Comparison of ENCODE assay signal across 26 cellular contexts in genomic region chr7:123528265-123528664, GRCh38. TPM values are rescaled to one million over a fixed set of nuclear protein-coding genes. Genes with fewer than 3 reads are reported as not detected.
A peak's percentile ranks its signal among the peaks of the same experiment; 100 is the strongest.
DNase-seq lines count a peak whose midpoint lies in the region; ATAC-seq and TF ChIP-seq lines count a peak whose summit lies in the region.
"Had no signal": no experiment of that assay in that cellular context is flagged by ENCODE, and none has a peak within 500 bp of the region (broad histone marks: within the 10 kb centered on the region; RNA-seq: fewer than 3 reads in every experiment).

No MANE protein-coding gene starts in this region.

- no peak overlapping the region for H3K27ac ChIP-seq in HUES48 (ENCODE audit: low read depth, low read length)
- H3K27ac ChIP-seq in CD4-positive, alpha-beta memory T cell (ENCODE audit: low read depth, low read length): no peak overlapping the region
- H3K27ac ChIP-seq: cardiac muscle cell, heart left ventricle, spleen, tibial nerve had no signal

- no peaks in the 10 kb centered on the region; the same call in 1 of the 2 replicates for H3K9me3 ChIP-seq in HUES48 (ENCODE audit: control insufficient read depth, insufficient read depth, low read length)
- no peaks in the 10 kb centered on the region for H3K9me3 ChIP-seq in CD4-positive, alpha-beta memory T cell (ENCODE audit: control insufficient read depth in 1 of 2, low read length in 2 of 2)
- H3K9me3 ChIP-seq: heart left ventricle, spleen, tibial nerve had no signal

- H3K4me3 Mint-ChIP-seq in chondrocyte (ENCODE audit: unreplicated experiment): peak overlapping the region; percentile 72
- peak overlapping the region; percentile 65 for H3K4me3 Mint-ChIP-seq in nephron progenitor cell
- H3K4me3 Mint-ChIP-seq in CD4-positive, alpha-beta memory T cell: no peak overlapping the region
- H3K4me3 Mint-ChIP-seq: activated naive CD4-positive, alpha-beta T cell treated with anti-CD3 and anti-CD28 coated beads for 36 hours; HFFc6; stimulated activated naive CD8-positive, alpha-beta T cell treated with anti-CD3 and anti-CD28 coated beads, Interleukin-15, Interleukin-2, amounts not matched to agents 100 ng/mL and 50 ng/mL, for 24 hours; T-cell had no signal

- no peak for ATAC-seq in GM18511 (IDR thresholded peaks at IDR 0.05; ENCODE audit: unreplicated experiment)
- ATAC-seq: heart left ventricle, T-cell had no signal

- CTCF ChIA-PET in GM10248 (lab: Yijun Ruan, JAX): interaction anchor here (1.0 kb wide), 1 partner anchor 33 kb away, joined by 3 read pairs; no protein-coding TSS in a partner anchor
- CTCF ChIA-PET in CD4-positive, alpha-beta memory T cell (lab: Charles Lee; ENCODE audit: partially characterized antibody): interaction anchor here (1.3 kb wide), 1 partner anchor 10 kb away, joined by 3 read pairs; no protein-coding TSS in a partner anchor

- no peaks in the 10 kb centered on the region for H3K36me3 ChIP-seq in HUES48 (ENCODE audit: control insufficient read depth, insufficient read depth, low read length)
- H3K36me3 ChIP-seq in CD4-positive, alpha-beta memory T cell (ENCODE audit: insufficient read depth, low read length): no peaks in the 10 kb centered on the region
- H3K36me3 ChIP-seq: cardiac muscle cell, heart left ventricle, spleen, tibial nerve had no signal

- peaks cover 10% of the 10 kb centered on the region for H3K4me1 Mint-ChIP-seq in chondrocyte (ENCODE audit: low read depth)
- H3K4me1 Mint-ChIP-seq in nephron progenitor cell: peaks cover 12% of the 10 kb centered on the region
- peaks cover 3 to 9% (median 7%) of the 10 kb centered on the region in 4 donors for H3K4me1 Mint-ChIP-seq in CD4-positive, alpha-beta memory T cell

- POLR2A ChIA-PET in GM10248 (lab: Yijun Ruan, JAX): no interaction called here
- POLR2A ChIA-PET in CD4-positive, alpha-beta memory T cell (lab: Charles Lee; ENCODE audit: partially characterized antibody): no interaction called here

- H3K4me3 ChIP-seq in HUES48 (ENCODE audit: low read depth, low read length): peak overlapping the region; percentile 51
- H3K4me3 ChIP-seq in CD4-positive, alpha-beta memory T cell (ENCODE audit: low read length in 2 of 2): no peak overlapping the region
- H3K4me3 ChIP-seq: cardiac muscle cell, heart left ventricle, spleen, tibial nerve had no signal

- no peaks in the 10 kb centered on the region for H3K9me3 Mint-ChIP-seq in chondrocyte (ENCODE audit: low read depth)
- peaks cover 25% of the 10 kb centered on the region for H3K9me3 Mint-ChIP-seq in nephron progenitor cell
- peaks cover 0 to 1% (median 0%) of the 10 kb centered on the region in 8 donors for H3K9me3 Mint-ChIP-seq in CD4-positive, alpha-beta memory T cell
- H3K9me3 Mint-ChIP-seq: HFFc6; stimulated activated naive CD8-positive, alpha-beta T cell treated with anti-CD3 and anti-CD28 coated beads, Interleukin-15, Interleukin-2, amounts not matched to agents 100 ng/mL and 50 ng/mL, for 24 hours; T-cell had no signal

- peaks cover 6% of the 10 kb centered on the region for H3K4me1 ChIP-seq in HUES48 (ENCODE audit: control insufficient read depth, insufficient read depth, low read length)
- H3K4me1 ChIP-seq in CD4-positive, alpha-beta memory T cell (ENCODE audit: insufficient read depth, low read length): peaks cover 9% of the 10 kb centered on the region

- DNase-seq in GM10248 (ENCODE audit: extremely low spot score) (peak; percentile 6), chondrocyte (ENCODE audit: low spot score) (no peak), nephron progenitor cell (no peak), kidney glomerular epithelial cell (lab: John Stamatoyannopoulos, UW) (no peak)
- no peak for DNase-seq in activated naive CD4-positive, alpha-beta T cell treated with Interleukin-2 at 50 U/mL for 16 hours
- DNase-seq in CD4-positive, alpha-beta memory T cell: no peak
- DNase-seq: activated CD4-positive, alpha-beta T cell treated with anti-CD3 and anti-CD28 coated beads for 4 hours; activated naive CD4-positive, alpha-beta T cell treated with anti-CD3 and anti-CD28 coated beads for 36 hours; activated T-cell treated with anti-CD3 and anti-CD28 coated beads, Interleukin-2, amount 50 U/mL, for 48 hours; amniotic stem cell; dermis blood vessel endothelial cell; DMS79; heart left ventricle; HFFc6; NCI-H526 treated with DMSO at 0.1 percent for 48 hours; retina; Right ventricle myocardium superior; spleen; stimulated activated CD4-positive, alpha-beta T cell treated with anti-CD3 and anti-CD28 coated beads, Interleukin-4, amount 100 ng/mL, for 4 hours; T-cell had no signal

- H3K36me3 Mint-ChIP-seq in chondrocyte (ENCODE audit: low read depth) (no peaks in the 10 kb centered on the region), nephron progenitor cell (ENCODE audit: low read depth) (peaks cover 17% of the 10 kb centered on the region)
- H3K36me3 Mint-ChIP-seq in CD4-positive, alpha-beta memory T cell: no peaks in the 10 kb centered on the region
- H3K36me3 Mint-ChIP-seq: T-cell had no signal

- peaks cover 3% of the 10 kb centered on the region for H3K27me3 ChIP-seq in HUES48 (ENCODE audit: control insufficient read depth, insufficient read depth, low read length)
- peaks cover 6% of the 10 kb centered on the region for H3K27me3 ChIP-seq in CD4-positive, alpha-beta memory T cell (ENCODE audit: insufficient read depth, low read length)
- H3K27me3 ChIP-seq: cardiac muscle cell, tibial nerve had no signal

- H3K27ac Mint-ChIP-seq in chondrocyte (ENCODE audit: unreplicated experiment) (no peak overlapping the region), nephron progenitor cell (no peak overlapping the region)
- no peak overlapping the region for H3K27ac Mint-ChIP-seq in CD4-positive, alpha-beta memory T cell
- H3K27ac Mint-ChIP-seq: activated naive CD4-positive, alpha-beta T cell treated with anti-CD3 and anti-CD28 coated beads for 36 hours; HFFc6; stimulated activated naive CD8-positive, alpha-beta T cell treated with anti-CD3 and anti-CD28 coated beads, Interleukin-15, Interleukin-2, amounts not matched to agents 100 ng/mL and 50 ng/mL, for 24 hours; T-cell had no signal

- intact Hi-C loops in CD4-positive, alpha-beta memory T cell (cut with micrococcal nuclease): no loop called here

- peaks cover 4% of the 10 kb centered on the region for H3K27me3 Mint-ChIP-seq in chondrocyte (ENCODE audit: low read depth)
- peaks cover 4% of the 10 kb centered on the region for H3K27me3 Mint-ChIP-seq in nephron progenitor cell (ENCODE audit: low read depth, poor library complexity)
- peaks cover 15 to 16% of the 10 kb centered on the region in 2 donors for H3K27me3 Mint-ChIP-seq in CD4-positive, alpha-beta memory T cell

- no peak overlapping the region for H3K9ac ChIP-seq in HUES48 (ENCODE audit: low read depth, low read length)

- TF ChIP-seq CTCF in GM10248 (IDR thresholded peaks at IDR 0.05; ENCODE audit: control extremely low read depth, extremely low read depth, low read depth, missing control alignments) (no peak), chondrocyte (IDR thresholded peaks at IDR 0.05) (no peak), nephron progenitor cell (IDR thresholded peaks at IDR 0.05) (no peak)

RNA-seq across cellular contexts. Expression of gene IQUB, which starts 6.1 kb away (rescaled TPM):
- total RNA-seq in chondrocyte: 0.36 to 1.2 TPM (median 0.37 TPM) in 3 replicates
- under 1 TPM; 0.14 to 0.49 TPM for total RNA-seq in CD4-positive, alpha-beta memory T cell
- not detected for polyA plus RNA-seq in CD4-positive, alpha-beta memory T cell
- total RNA-seq: endothelial cell of umbilical vein had no signal

RNA-seq across cellular contexts. Expression of gene NDUFA5, which starts 29.4 kb away (rescaled TPM):
- 46.4 to 78.1 TPM (median 52.3 TPM) in 3 replicates for total RNA-seq in chondrocyte
- total RNA-seq in CD4-positive, alpha-beta memory T cell: 10 to 100 TPM; 62.7 to 64.6 TPM
- 100 to 1,000 TPM in 1 of 2 donors, 10 to 100 TPM in 1; 80.1 to 108 TPM for polyA plus RNA-seq in CD4-positive, alpha-beta memory T cell

Comparison
In these comparisons a context has a peak if more than half of its experiments do, and no peak if none do; other contexts are left out.
1. H3K4me3 Mint-ChIP-seq: peak in chondrocyte (single experiment) and nephron progenitor cell (single experiment); none in CD4-positive, alpha-beta memory T cell (0 of 8).